Comparison of ENCODE assay signal across 20 cellular contexts in genomic region chr9:137409515-137409914, GRCh38. TPM values are rescaled to one million over a fixed set of nuclear protein-coding genes. Genes with fewer than 3 reads are reported as not detected.
"Had no signal": no experiment of that assay in that cellular context is flagged by ENCODE, and none has a peak within 500 bp of the region (broad histone marks: within the 10 kb centered on the region; RNA-seq: fewer than 3 reads in every experiment).

No MANE protein-coding gene starts in this region.

- ATAC-seq: activated CD4-positive, alpha-beta T cell treated with anti-CD3 and anti-CD28 coated beads for 36 hours; esophagus mucosa; gastrocnemius medialis; naive thymus-derived CD4-positive, alpha-beta T cell; stimulated activated naive CD8-positive, alpha-beta T cell treated with anti-CD3 and anti-CD28 coated beads, Interleukin-15, Interleukin-2, amounts not matched to agents 100 U/mL and 50 U/mL, for 24 hours; WTC11 had no signal

- H3K36me3 ChIP-seq: gastrocnemius medialis, left ventricle myocardium inferior, suprapubic skin, vagina had no signal

- H3K27ac ChIP-seq: gastrocnemius medialis, suprapubic skin, vagina had no signal

- H3K9me3 ChIP-seq: gastrocnemius medialis, left ventricle myocardium inferior, suprapubic skin, vagina had no signal

- H3K4me3 ChIP-seq: gastrocnemius medialis, left ventricle myocardium inferior, suprapubic skin, vagina had no signal

- DNase-seq: activated CD4-positive, alpha-beta memory T cell treated with anti-CD3 and anti-CD28 coated beads for 36 hours; activated CD4-positive, alpha-beta T cell treated with anti-CD3 and anti-CD28 coated beads for 36 hours; activated naive CD4-positive, alpha-beta T cell; activated T-cell treated with anti-CD3 and anti-CD28 coated beads for 4 hours; cerebellar nuclear complex; cortex of kidney; effector CD4-positive, alpha-beta T cell; gastrocnemius medialis; head of caudate nucleus; left ventricle myocardium inferior; naive thymus-derived CD4-positive, alpha-beta T cell; stimulated activated CD4-positive, alpha-beta T cell treated with anti-CD3 and anti-CD28 coated beads, Interleukin-2, amount 100 ng/mL, for 24 hours; stimulated activated naive CD8-positive, alpha-beta T cell treated with anti-CD3 and anti-CD28 coated beads, Interleukin-15, Interleukin-2, amounts not matched to agents 100 U/mL and 50 U/mL, for 24 hours had no signal

- H3K27me3 ChIP-seq: gastrocnemius medialis, suprapubic skin, vagina had no signal

RNA-seq across cellular contexts. Expression of gene ENTPD8, which starts 31.6 kb away (rescaled TPM):
- total RNA-seq: activated CD4-positive, alpha-beta memory T cell treated with anti-CD3 and anti-CD28 coated beads for 36 hours; activated CD4-positive, alpha-beta T cell treated with anti-CD3 and anti-CD28 coated beads for 36 hours; esophagus mucosa; kidney epithelial cell; left ventricle myocardium inferior; naive thymus-derived CD4-positive, alpha-beta T cell; omental fat pad; skeletal muscle tissue; suprapubic skin; vagina had no signal
- polyA plus RNA-seq: naive thymus-derived CD4-positive, alpha-beta T cell had no signal
